Comparison of ENCODE assay signal across 29 cellular contexts in genomic region chr5:20113930-20114329, GRCh38.
"Had no signal": no experiment of that assay in that cellular context is flagged by ENCODE, and none has a peak within 500 bp of the region (broad histone marks: within the 10 kb centered on the region; RNA-seq: fewer than 3 reads in every experiment).

No MANE protein-coding gene starts in this region.

- FAIRE-seq: bronchial epithelial cell, TTC549 had no signal

- H3K27me3 ChIP-seq: ascending aorta, cardiac muscle cell had no signal

- DNase-seq: activated B cell treated with CpG ODN at 0.5 μM for 24 hours; activated CD4-positive, alpha-beta memory T cell treated with anti-CD3 and anti-CD28 coated beads, Interleukin-2, amount 10 ng/mL, durations not matched to agents 7 days and 5 days; activated CD4-positive, alpha-beta T cell treated with anti-CD3 and anti-CD28 coated beads for 36 hours; activated CD4-positive, alpha-beta T cell treated with anti-CD3 and anti-CD28 coated beads for 48 hours; activated CD4-positive, alpha-beta T cell treated with anti-CD3 and anti-CD28 coated beads, Interleukin-2, amount 10 ng/mL, durations not matched to agents 7 days and 5 days; activated CD4-positive, alpha-beta T cell treated with anti-CD3 and anti-CD28 coated beads, Interleukin-2, amount 50 U/mL, for 48 hours; activated CD4-positive, CD25-positive, alpha-beta regulatory T cell treated with anti-CD3 and anti-CD28 coated beads, Interleukin-2, amount 50 U/mL, for 72 hours; activated CD8-positive, alpha-beta memory T cell treated with anti-CD3 and anti-CD28 coated beads for 24 hours; activated CD8-positive, alpha-beta memory T cell treated with anti-CD3 and anti-CD28 coated beads, Interleukin-2, amount 10 ng/mL, durations not matched to agents 7 days and 5 days; activated CD8-positive, alpha-beta memory T cell treated with anti-CD3 and anti-CD28 coated beads, Interleukin-2, amount 50 U/mL, for 48 hours; activated CD8-positive, alpha-beta T cell treated with anti-CD3 and anti-CD28 coated beads, Interleukin-2, amount 10 ng/mL, durations not matched to agents 7 days and 5 days; activated effector memory CD4-positive, alpha-beta T cell treated with Interleukin-2 at 50 U/mL for 16 hours; activated gamma-delta T cell; activated naive CD4-positive, alpha-beta T cell treated with anti-CD3 and anti-CD28 coated beads, Interleukin-2, amount 10 ng/mL, durations not matched to agents 7 days and 5 days; activated naive CD4-positive, alpha-beta T cell treated with Interleukin-2 at 50 U/mL for 16 hours; activated naive CD8-positive, alpha-beta T cell treated with anti-CD3 and anti-CD28 coated beads, Interleukin-2, amount 10 ng/mL, durations not matched to agents 7 days and 5 days; activated naive CD8-positive, alpha-beta T cell treated with anti-CD3 and anti-CD28 coated beads, Interleukin-2, amount 50 U/mL, for 24 hours; activated T-cell treated with anti-CD3 and anti-CD28 coated beads, Interleukin-2, amount 50 U/mL, for 24 hours; activated T-cell treated with anti-CD3 and anti-CD28 coated beads, Interleukin-2, amount 50 U/mL, for 48 hours; amygdala; anterior cingulate cortex; cerebellar nuclear complex; T-helper 2 cell; T-helper 9 cell had no signal

- ATAC-seq: activated CD4-positive, alpha-beta T cell treated with anti-CD3 and anti-CD28 coated beads for 36 hours; activated CD8-positive, alpha-beta memory T cell treated with anti-CD3 and anti-CD28 coated beads, Interleukin-2, amount 10 ng/mL, durations not matched to agents 7 days and 5 days; activated CD8-positive, alpha-beta T cell treated with anti-CD3 and anti-CD28 coated beads, Interleukin-2, amount 10 ng/mL, durations not matched to agents 7 days and 5 days; activated naive CD8-positive, alpha-beta T cell treated with anti-CD3 and anti-CD28 coated beads, Interleukin-2, amount 50 U/mL, for 24 hours had no signal

- H3K4me3 ChIP-seq: ascending aorta, cardiac muscle cell had no signal

- H3K4me1 ChIP-seq: ascending aorta had no signal

- H3K36me3 ChIP-seq: ascending aorta, cardiac muscle cell had no signal

- H3K9me3 ChIP-seq: ascending aorta had no signal

- H3K27ac ChIP-seq: ascending aorta, cardiac muscle cell, VCaP had no signal
